8 cellular contexts compared by ENCODE assay signal in the genomic region with DNA sequence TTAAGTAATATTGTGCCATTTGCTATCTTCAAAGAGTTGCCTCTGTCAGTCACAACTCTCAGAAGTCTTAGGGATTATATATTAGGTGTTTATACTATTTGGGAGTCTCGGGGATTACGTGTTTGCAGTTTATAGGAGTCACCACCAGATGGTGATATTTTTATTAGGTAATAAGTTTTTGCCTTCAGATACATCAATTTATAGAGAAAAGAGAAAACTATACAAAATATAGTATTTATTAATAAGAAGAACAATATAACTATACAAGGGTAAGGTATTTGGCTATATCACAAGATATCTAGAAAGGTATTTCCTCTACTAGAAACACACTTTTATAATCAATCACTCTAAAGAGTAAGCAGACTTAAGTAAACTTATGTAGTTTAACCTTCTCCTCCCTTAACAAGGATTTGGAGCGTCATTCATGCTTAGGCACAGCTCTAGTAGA. TPM values are rescaled to one million over a fixed set of nuclear protein-coding genes. Genes with fewer than 3 reads are reported as not detected.
DNase-seq lines count a peak whose midpoint lies in the region; ATAC-seq and TF ChIP-seq lines count a peak whose summit lies in the region.

No MANE protein-coding gene starts in this region.

- no peaks in the 10 kb centered on the region for H3F3A ChIP-seq in smooth muscle cell (ENCODE audit: low read depth)

- H3K9me3 ChIP-seq in fibroblast of lung (ENCODE audit: control insufficient read depth, insufficient read depth, low read depth, low read length) (no peaks in the 10 kb centered on the region), smooth muscle cell (replicated peaks; ENCODE audit: low read depth) (no peaks in the 10 kb centered on the region)

- H3K27me3 ChIP-seq in fibroblast of lung (ENCODE audit: control insufficient read depth, insufficient read depth, low read length) (no peaks in the 10 kb centered on the region), smooth muscle cell (ENCODE audit: low read depth) (no peaks in the 10 kb centered on the region)

- DNase-seq in NCI-H1436 (lab: John Stamatoyannopoulos, UW) = peak; percentile 50
- DNase-seq in NCI-H1436 treated with DMSO at 0.1 percent for 48 hours (lab: John Stamatoyannopoulos, UW) = no peak
- DNase-seq in HT-29 (ENCODE audit: low spot score) = peak; percentile 72
- peak; percentile 71 for DNase-seq in RKO (ENCODE audit: low spot score)
- peak; percentile 27 to 66 for DNase-seq in fibroblast of lung (ENCODE audit: low read depth in 2 of 2)
- no peak for DNase-seq in smooth muscle cell (lab: John Stamatoyannopoulos, UW; ENCODE audit: unreplicated experiment)
- no peak for DNase-seq in putamen (ENCODE audit: low spot score)

- no peaks in the 10 kb centered on the region for H3K79me2 ChIP-seq in fibroblast of lung (ENCODE audit: control insufficient read depth, insufficient read depth, low read length)
- no peaks in the 10 kb centered on the region for H3K79me2 ChIP-seq in smooth muscle cell (ENCODE audit: low read depth)

- no peaks in the 10 kb centered on the region for H4K20me1 ChIP-seq in fibroblast of lung (ENCODE audit: control insufficient read depth, extremely low read depth, insufficient read depth, low read length)
- no peaks in the 10 kb centered on the region for H4K20me1 ChIP-seq in smooth muscle cell (ENCODE audit: low read depth)

- H3K4me1 ChIP-seq in fibroblast of lung (ENCODE audit: control insufficient read depth, extremely low read depth, insufficient read depth, low read length) (no peaks in the 10 kb centered on the region), smooth muscle cell (ENCODE audit: low read depth) (no peaks in the 10 kb centered on the region)

- H3K36me3 ChIP-seq in fibroblast of lung (ENCODE audit: control insufficient read depth, insufficient read depth, low read length) (no peaks in the 10 kb centered on the region), smooth muscle cell (ENCODE audit: low read depth) (no peaks in the 10 kb centered on the region)

- no peak overlapping the region for H3K9ac ChIP-seq in fibroblast of lung (ENCODE audit: insufficient read depth, low read length)
- H3K9ac ChIP-seq in smooth muscle cell (ENCODE audit: low read depth) = no peak overlapping the region

- H3K27ac ChIP-seq in fibroblast of lung (ENCODE audit: insufficient read depth, low read length) (no peak overlapping the region), smooth muscle cell (ENCODE audit: low read depth) (no peak overlapping the region)

- WGBS in smooth muscle cell (ENCODE audit: low lambda C conversion rate) = 18% methylated on average over 3 of the region's 3 CpGs

- no peak overlapping the region for H3K4me2 ChIP-seq in fibroblast of lung (ENCODE audit: extremely low read depth, insufficient read depth, low read length)
- no peak overlapping the region for H3K4me2 ChIP-seq in smooth muscle cell

- H3K4me3 ChIP-seq in fibroblast of lung (replicated peaks in 1 of 4; ENCODE audit: control extremely low read depth in 1 of 4, insufficient read depth in 1 of 4, low read depth in 3 of 4, low read length in 4 of 4) = no peak overlapping the region
- no peak overlapping the region for H3K4me3 ChIP-seq in smooth muscle cell

- TF ChIP-seq CTCF in fibroblast of lung (conservative IDR thresholded peaks at IDR 0.05 in 1 of 2, IDR thresholded peaks at IDR 0.05 in 1 of 2; ENCODE audit: low read depth in 1 of 2, low read length in 2 of 2) (peak; percentile 35 to 52), smooth muscle cell (IDR thresholded peaks at IDR 0.05; ENCODE audit: borderline replicate concordance, insufficient read depth, poor library complexity, severe bottlenecking) (peak; percentile 69)

- H2AFZ ChIP-seq in fibroblast of lung (ENCODE audit: low read length) (no peak overlapping the region), smooth muscle cell (ENCODE audit: low read depth) (no peak overlapping the region)

- ATAC-seq in HG02852 (IDR thresholded peaks at IDR 0.05; ENCODE audit: unreplicated experiment) = no peak

RNA-seq across cellular contexts. Expression of gene DHX36, which starts 10.7 kb away (rescaled TPM):
- total RNA-seq in HT-29 (2014; rRNA removed; shearing (Covaris generic)) = 16.0 and 22.7 TPM in 2 replicates
- total RNA-seq in fibroblast of lung = 39.8 and 55.2 TPM in 2 replicates
- 54.0 and 60.8 TPM in 2 replicates for polyA plus RNA-seq in fibroblast of lung
- 31.1 and 37.7 TPM in 2 replicates for polyA plus RNA-seq in fibroblast of lung (2012)
- polyA minus RNA-seq in fibroblast of lung (ENCODE audit: low replicate concordance) = 5.2 TPM in 2 replicates
- 42.6 and 57.9 TPM in 2 replicates for total RNA-seq in smooth muscle cell
- polyA plus RNA-seq in smooth muscle cell = 18.2 and 29.0 TPM in 2 replicates

Comparison
In these comparisons a context has a peak if more than half of its experiments do, and no peak if none do; other contexts are left out.
1. DNase-seq: peak in NCI-H1436 (single experiment), HT-29 (single experiment), RKO (single experiment) and fibroblast of lung (2 of 2); none in NCI-H1436 treated with DMSO at 0.1 percent for 48 hours (single experiment), smooth muscle cell (single experiment) and putamen (single experiment).